In genomic region chr5:173924899-173925298, GRCh38 we compare ENCODE assay signal across 12 cellular contexts. TPM values are rescaled to one million over a fixed set of nuclear protein-coding genes. Genes with fewer than 3 reads are reported as not detected.
DNase-seq lines count a peak whose midpoint lies in the region; ATAC-seq and TF ChIP-seq lines count a peak whose summit lies in the region.
"Had no signal": no experiment of that assay in that cellular context is flagged by ENCODE, and none has a peak within 500 bp of the region (broad histone marks: within the 10 kb centered on the region; RNA-seq: fewer than 3 reads in every experiment).

No MANE protein-coding gene starts in this region.

- no peak overlapping the region for H3K4ac ChIP-seq in H9 (ENCODE audit: low read depth, low read length)

- no peak overlapping the region for H2BK15ac ChIP-seq in H9 (ENCODE audit: low read depth, low read length)

- H4K8ac ChIP-seq in H9 (replicated peaks; ENCODE audit: insufficient read length, low read depth, low read length): no peak overlapping the region

- peaks cover 14% of the 10 kb centered on the region for H3F3A ChIP-seq in SK-N-SH (replicated peaks; ENCODE audit: insufficient read depth)

- H3K27me3 ChIP-seq in H9 (ENCODE audit: insufficient read depth, low read length): no peaks in the 10 kb centered on the region
- H3K27me3 ChIP-seq in ascending aorta: no peaks in the 10 kb centered on the region
- H3K27me3 ChIP-seq in lung (ENCODE audit: control insufficient read depth, insufficient read depth): no peaks in the 10 kb centered on the region
- no peaks in the 10 kb centered on the region for H3K27me3 ChIP-seq in SK-N-SH (ENCODE audit: insufficient read depth)

- POLR2A ChIA-PET in SK-N-SH (lab: Yijun Ruan, JAX): no interaction called here

- ATAC-seq in lung (ENCODE audit: insufficient read depth, low FRiP score) (no peak), HG03139 (IDR thresholded peaks at IDR 0.05; ENCODE audit: unreplicated experiment) (no peak)

- TF ChIP-seq CTCF in H9 (conservative IDR thresholded peaks at IDR 0.05) (no peak), ascending aorta (IDR thresholded peaks at IDR 0.05) (no peak), lung (IDR thresholded peaks at IDR 0.05; ENCODE audit: control extremely low read depth, extremely low read depth) (no peak), SK-N-SH (IDR thresholded peaks at IDR 0.05) (no peak)

- no peak overlapping the region for H2AK5ac ChIP-seq in H9 (ENCODE audit: insufficient read length, low read length)

- no peak overlapping the region for H4K5ac ChIP-seq in H9 (ENCODE audit: insufficient read length, low read depth, low read length)

- no peaks in the 10 kb centered on the region for H3K9me3 ChIP-seq in H9 (ENCODE audit: control insufficient read depth, low read depth, low read length)
- H3K9me3 ChIP-seq in ascending aorta: no peaks in the 10 kb centered on the region
- H3K9me3 ChIP-seq in lung (ENCODE audit: control insufficient read depth in 2 of 2, insufficient read depth in 1 of 2, low read length in 1 of 2): no peaks in the 10 kb centered on the region
- H3K9me3 ChIP-seq in SK-N-SH: no peaks in the 10 kb centered on the region

- H3K79me1 ChIP-seq in H9 (ENCODE audit: insufficient read depth, low read depth, low read length, poor library complexity, severe bottlenecking): no peaks in the 10 kb centered on the region

- H3K79me2 ChIP-seq in H9 (ENCODE audit: insufficient read depth, low read length) (no peaks in the 10 kb centered on the region), SK-N-SH (ENCODE audit: insufficient read depth) (peaks cover 78% of the 10 kb centered on the region)

- TF ChIP-seq RAD21 in SK-N-SH (IDR thresholded peaks at IDR 0.05; ENCODE audit: low read length): no peak

- H3K23me2 ChIP-seq in H9 (ENCODE audit: insufficient read length, low read depth, low read length, poor library complexity, severe bottlenecking): no peaks in the 10 kb centered on the region

- H2BK12ac ChIP-seq in H9 (ENCODE audit: insufficient read length, low read depth, low read length): no peak overlapping the region

- H2AFZ ChIP-seq in H9 (ENCODE audit: low read length) (no peak overlapping the region), SK-N-SH (ENCODE audit: low read depth) (no peak overlapping the region)

- intact Hi-C loops in ascending aorta (cut with DNase I): loop anchor here (5.0 to 10.0 kb wide), 2 partner anchors 308 to 450 kb away; partner anchors contain the start of gene BOD1

- peaks cover 21 to 34% of the 10 kb centered on the region in 2 experiments for H3K4me1 Mint-ChIP-seq in H9

- H4K20me1 ChIP-seq in H9 (ENCODE audit: control insufficient read depth, insufficient read depth, insufficient read length): no peaks in the 10 kb centered on the region
- peaks cover 3% of the 10 kb centered on the region; the same call in 1 of the 2 replicates for H4K20me1 ChIP-seq in SK-N-SH (ENCODE audit: insufficient read depth)

- H3K4me3 Mint-ChIP-seq in H9: no peak overlapping the region
- H3K4me3 Mint-ChIP-seq: CD4-positive, CD25-positive, alpha-beta regulatory T cell had no signal

- no peaks in the 10 kb centered on the region for H3K9me3 Mint-ChIP-seq in H9

- no peak for DNase-seq in H9
- DNase-seq in ascending aorta (ENCODE audit: low spot score in 2 of 2): no peak
- no peak for DNase-seq in lung (ENCODE audit: low spot score)
- no peak for DNase-seq in substantia nigra (lab: John Stamatoyannopoulos, UW)
- no peak for DNase-seq in Kasumi-1 (lab: John Stamatoyannopoulos, UW)
- no peak for DNase-seq in SK-N-SH
- DNase-seq in middle frontal gyrus (ENCODE audit: extremely low spot score, low spot score): no peak
- DNase-seq: GDM1, NCI-H510A treated with DMSO at 0.1 percent for 48 hours, occipital lobe had no signal

- H2BK120ac ChIP-seq in H9 (ENCODE audit: low read depth, low read length, poor library complexity, severe bottlenecking): no peak overlapping the region

- H3K4me1 ChIP-seq in H9 (ENCODE audit: insufficient read depth, low read length): peaks cover 5% of the 10 kb centered on the region; the same call in 1 of the 2 replicates
- H3K4me1 ChIP-seq in ascending aorta: peaks cover 11 to 65% of the 10 kb centered on the region in 2 donors
- peaks cover 10 to 49% of the 10 kb centered on the region in 2 donors for H3K4me1 ChIP-seq in lung (ENCODE audit: control insufficient read depth in 2 of 2, insufficient read depth in 2 of 2, low read length in 2 of 2)
- peaks cover 8 to 30% of the 10 kb centered on the region in 2 experiments for H3K4me1 ChIP-seq in SK-N-SH (ENCODE audit: control insufficient read depth in 1 of 2, insufficient read depth in 2 of 2, low read depth in 1 of 2, low read length in 1 of 2)

- H4K91ac ChIP-seq in H9 (ENCODE audit: insufficient read length, low read depth, low read length): no peak overlapping the region

- no peak overlapping the region for H2BK20ac ChIP-seq in H9 (ENCODE audit: low read depth, low read length, poor library complexity, severe bottlenecking)

- H3K56ac ChIP-seq in H9 (ENCODE audit: insufficient read length, low read depth, low read length): no peak overlapping the region

- no peak overlapping the region for H3K23ac ChIP-seq in H9 (ENCODE audit: insufficient read length, low read depth, low read length)

- H3K27ac Mint-ChIP-seq in H9: peak overlapping the region; percentile 3 to 76 (median 60); a peak in 4 of 7 replicates

- no peak overlapping the region for H3K4me2 ChIP-seq in H9 (ENCODE audit: insufficient read depth, insufficient read length, low read length)
- no peak overlapping the region for H3K4me2 ChIP-seq in SK-N-SH

- no peak overlapping the region for H3T11ph ChIP-seq in H9 (ENCODE audit: low read length)

- H3K9ac ChIP-seq in H9 (ENCODE audit: extremely low read depth, insufficient read length, low read length) (no peak overlapping the region), SK-N-SH (no peak overlapping the region)

- H3K14ac ChIP-seq in H9 (ENCODE audit: insufficient read depth, low read length): no peak overlapping the region

- H3K9me2 ChIP-seq in SK-N-SH: no peaks in the 10 kb centered on the region

- H3K36me3 ChIP-seq in ascending aorta (no peaks in the 10 kb centered on the region), lung (ENCODE audit: control insufficient read depth in 2 of 2, insufficient read depth in 2 of 2, low read length in 2 of 2) (peaks cover 0 to 9% of the 10 kb centered on the region in 2 donors), SK-N-SH (replicated peaks in 1 of 2; ENCODE audit: control insufficient read depth in 1 of 2, insufficient read depth in 2 of 2, low read length in 1 of 2) (peaks cover 5% of the 10 kb centered on the region in 2 experiments)

- H3K18ac ChIP-seq in H9 (ENCODE audit: insufficient read length, low read depth, low read length): no peak overlapping the region

- no peak overlapping the region for H3K4me3 ChIP-seq in ascending aorta
- no peak overlapping the region for H3K4me3 ChIP-seq in lung
- H3K4me3 ChIP-seq in SK-N-SH (ENCODE audit: low read depth in 2 of 2, low read length in 1 of 2): no peak overlapping the region

- H3K27me3 Mint-ChIP-seq in H9 (ENCODE audit: low read depth): no peaks in the 10 kb centered on the region
- H3K27me3 Mint-ChIP-seq: CD4-positive, CD25-positive, alpha-beta regulatory T cell had no signal

- CTCF ChIA-PET in SK-N-SH (lab: Yijun Ruan, JAX): interaction anchor here (0.6 to 2.9 kb wide), 40 partner anchors 8 to 392 kb away, joined by 3 to 45 read pairs (median 4); partner anchors contain the start of gene CPEB4

- no peak overlapping the region for H2BK5ac ChIP-seq in H9 (ENCODE audit: insufficient read length, low read length)

- no peak for TF ChIP-seq EP300 in SK-N-SH (IDR thresholded peaks at IDR 0.05; ENCODE audit: borderline replicate concordance in 1 of 2, low read depth in 1 of 2, low read length in 1 of 2)

- no peak overlapping the region for H3K27ac ChIP-seq in H9 (ENCODE audit: insufficient read length, low read depth, low read length)
- H3K27ac ChIP-seq in ascending aorta: peak overlapping the region; percentile 71 to 81
- H3K27ac ChIP-seq in lung (ENCODE audit: low read depth in 1 of 2, low read length in 1 of 2): peak overlapping the region; percentile 32 to 80
- peak overlapping the region; percentile 31 for H3K27ac ChIP-seq in substantia nigra (ENCODE audit: low read depth, low read length, poor library complexity, severe bottlenecking)
- H3K27ac ChIP-seq in SK-N-SH (ENCODE audit: low read depth in 2 of 2, low read length in 1 of 2): peak overlapping the region in 1 of 2 experiments; percentile 30; a peak in 2 of 4 replicates

- no peaks in the 10 kb centered on the region; a peak in 3 of 7 replicates for H3K36me3 Mint-ChIP-seq in H9 (ENCODE audit: insufficient read depth in 1 of 3, low read depth in 3 of 3)

TF ChIP-seq in SK-N-SH, 30 proteins besides CTCF, POLR2A, EP300 and RAD21:
- TF ChIP-seq GATA2 (CRISPR knock-in tag; IDR thresholded peaks at IDR 0.05): no peak
- no peak for TF ChIP-seq USF2 (IDR thresholded peaks at IDR 0.05; ENCODE audit: borderline replicate concordance, low read depth, low read length)
- no peak for TF ChIP-seq ELF1 (IDR thresholded peaks at IDR 0.05)
- no peak for TF ChIP-seq RCOR1 (IDR thresholded peaks at IDR 0.05; ENCODE audit: low read length)

RNA-seq across cellular contexts. Expression of gene CPEB4, which starts 36.8 kb away (rescaled TPM):
- 8.6 and 8.7 TPM in 2 replicates for total RNA-seq in H9 (2021)
- total RNA-seq in ascending aorta: 37.4 TPM
- 10 to 100 TPM; 52.5 to 62.2 TPM for total RNA-seq in lung
- 10 to 100 TPM in 1 of 2 donors, 1 to 10 TPM in 1; 9.1 to 25.8 TPM for polyA plus RNA-seq in lung
- polyA plus RNA-seq in SK-N-SH (2012; rRNA removed): 6.8 and 9.4 TPM in 2 replicates
- polyA plus RNA-seq in SK-N-SH (2012; cell fraction: cytosol; rRNA removed): 6.7 and 7.2 TPM in 2 replicates
- 6.8 and 11.4 TPM in 2 replicates for polyA plus RNA-seq in SK-N-SH (2012; cell fraction: nucleus; rRNA removed)
